ENCODE assay signal across 8 cellular contexts in genomic region chr1:235831148-235831547, GRCh38. TPM values are rescaled to one million over a fixed set of nuclear protein-coding genes. Genes with fewer than 3 reads are reported as not detected.
DNase-seq lines count a peak whose midpoint lies in the region; ATAC-seq, FAIRE-seq and TF ChIP-seq lines count a peak whose summit lies in the region.

No MANE protein-coding gene starts in this region.

- POLR2A ChIA-PET in GM12878 (lab: Charles Lee), result interaction anchor here (1.0 to 2.3 kb wide), 4 partner anchors 11 to 144 kb away, joined by 3 to 10 read pairs (median 4); no protein-coding TSS in a partner anchor

- peak overlapping the region; percentile 4; the same call in 1 of the 2 replicates for H3K4me2 ChIP-seq in GM12878 (ENCODE audit: control insufficient read depth, insufficient read depth)

- in situ Hi-C loops in G401 (cut with HindIII; ENCODE audit: low sequenced_read_pairs), result no loop called here
- in situ Hi-C loops in GM12878 (cut with MboI), result no loop called here

- SMC1A ChIA-PET in GM12878 (lab: Charles Lee; ENCODE audit: uncharacterized antibody, unreplicated experiment), result interaction anchor here (0.7 to 7.1 kb wide), 10 partner anchors 11 to 316 kb away, joined by 3 to 74 read pairs (median 3); partner anchors contain the start of gene LYST

- no peak overlapping the region for H2AFZ ChIP-seq in GM12878 (ENCODE audit: control insufficient read depth, low read depth, low read length)

- intact Hi-C loops in GM12878 (cut with micrococcal nuclease; ENCODE audit: unreplicated experiment), result no loop called here

- no peaks in the 10 kb centered on the region for H3K36me3 ChIP-seq in GM12878 (ENCODE audit: control insufficient read depth in 2 of 2, insufficient read depth in 2 of 2, low read length in 1 of 2)

- RAD21 ChIA-PET in GM12878 (lab: Charles Lee; ENCODE audit: unreplicated experiment), result interaction anchor here (0.8 to 6.1 kb wide), 5 partner anchors 11 to 140 kb away, joined by 4 to 68 read pairs (median 4); no protein-coding TSS in a partner anchor

- no peaks in the 10 kb centered on the region; the same call in 1 of the 2 replicates for H3K79me2 ChIP-seq in GM12878 (ENCODE audit: control insufficient read depth, insufficient read depth, low read length)

- TF ChIP-seq POLR2A in GM12878 (IDR thresholded peaks at IDR 0.05; ENCODE audit: low read depth, low read length), result no peak

- H3K4me1 ChIP-seq in GM12878 (ENCODE audit: control insufficient read depth, insufficient read depth, low read length), result no peaks in the 10 kb centered on the region

- 11% methylated on average over 5 of the region's 5 CpGs for WGBS in GM12878 (ENCODE audit: insufficient coverage, insufficient replicate concordance, low lambda C conversion rate, missing lambda C conversion rate)

- TF ChIP-seq CTCF in GM20000 (IDR thresholded peaks at IDR 0.05; ENCODE audit: extremely low read depth, missing control alignments), result no peak
- no peak for TF ChIP-seq CTCF in GM12878 (IDR thresholded peaks at IDR 0.05 in 2 of 3, conservative IDR thresholded peaks at IDR 0.05 in 1 of 3; ENCODE audit: control insufficient read depth in 2 of 3, extremely low read depth in 1 of 3, insufficient read depth in 1 of 3, low read depth in 3 of 3, low read length in 3 of 3)

- no TSS peak for BruUV-seq in GM12878 (replicated peaks; lab: Mats Ljungman, UMichigan)

- no peaks in the 10 kb centered on the region for H3K27me3 ChIP-seq in GM12878 (replicated peaks in 1 of 2; ENCODE audit: control insufficient read depth in 2 of 2, insufficient read depth in 2 of 2, low read length in 1 of 2)

- peak; percentile 67 for ATAC-seq in HG03521 (IDR thresholded peaks at IDR 0.05; ENCODE audit: unreplicated experiment)
- peak; percentile 99 for ATAC-seq in GM12878
- no peak for ATAC-seq in GM19455 (IDR thresholded peaks at IDR 0.05; ENCODE audit: unreplicated experiment)

- H3K9ac ChIP-seq in GM12878 (ENCODE audit: control insufficient read depth, insufficient read depth, low read length), result no peak overlapping the region

- FAIRE-seq in GM12878 (lab: Jason Lieb, UNC) (no peak), urothelium cell line (lab: Jason Lieb, UNC) (no peak)

- peak; percentile 84 for DNase-seq in G401 (ENCODE audit: low spot score)
- DNase-seq in GM20000 (ENCODE audit: low spot score), result peak; percentile 34
- peak; percentile 35 for DNase-seq in GM12878 (ENCODE audit: low read depth, low spot score)
- peak in 2 of 3 donors; percentile 8 to 55 for DNase-seq in stimulated activated CD4-positive, alpha-beta T cell treated with anti-CD3 and anti-CD28 coated beads, TNF-alpha, amount 100 ng/mL, for 48 hours (ENCODE audit: low read depth in 3 of 3)
- DNase-seq in iPS-NIHi7 (ENCODE audit: extremely low spot score), result no peak
- DNase-seq in urothelium cell line (ENCODE audit: low spot score), result no peak

- no peak overlapping the region for H3K4me3 ChIP-seq in GM12878

- no peak overlapping the region for H3K27ac ChIP-seq in GM12878 (ENCODE audit: control insufficient read depth, insufficient read depth)

- no peaks in the 10 kb centered on the region for H4K20me1 ChIP-seq in GM12878 (ENCODE audit: control insufficient read depth, insufficient read depth)

- TF ChIP-seq EP300 in GM12878 (IDR thresholded peaks at IDR 0.05; ENCODE audit: borderline replicate concordance in 1 of 2, control insufficient read depth in 1 of 2, low read depth in 2 of 2, low read length in 2 of 2), result peak in 1 of 2 experiments; percentile 34; a peak in 1 of 4 replicates

- CTCF ChIA-PET in GM12878 (lab: Yijun Ruan, JAX), result interaction anchor here (0.5 to 9.9 kb wide), 5 partner anchors 13 to 294 kb away, joined by 4 to 129 read pairs (median 4); no protein-coding TSS in a partner anchor

- H3K9me3 ChIP-seq in GM12878 (replicated peaks; ENCODE audit: control insufficient read depth, insufficient read depth, low read length), result no peaks in the 10 kb centered on the region

- no peak for TF ChIP-seq RAD21 in GM12878 (IDR thresholded peaks at IDR 0.05; ENCODE audit: insufficient read depth, low read depth, low read length)

TF ChIP-seq in GM12878, 131 proteins besides CTCF, POLR2A, EP300 and RAD21 (continues in another document):
- TF ChIP-seq BCL11A (IDR thresholded peaks at IDR 0.05; ENCODE audit: low read depth, low read length) (peak; percentile 50), MTA2 (IDR thresholded peaks at IDR 0.05; ENCODE audit: low read depth) (peak; percentile 50; the same call in 1 of the 2 replicates), ZNF622 (IDR thresholded peaks at IDR 0.05) (no peak), CBX3 (IDR thresholded peaks at IDR 0.05; ENCODE audit: borderline replicate concordance, low read depth) (no peak), SP1 (IDR thresholded peaks at IDR 0.05; ENCODE audit: low read depth, low read length) (peak; percentile 83), SUZ12 (IDR thresholded peaks at IDR 0.05; ENCODE audit: unreplicated experiment) (no peak), IKZF2 (IDR thresholded peaks at IDR 0.05) (peak; percentile 61 to 73; a peak in 3 of 4 replicates), RAD51 (IDR thresholded peaks at IDR 0.05) (no peak), ZNF687 (IDR thresholded peaks at IDR 0.05) (0 out of 2 replicates have a peak, but pooled peaks have one; percentile 17), ZNF274 (IDR thresholded peaks at IDR 0.05; ENCODE audit: insufficient read depth, insufficient read length) (no peak), IKZF1 (conservative IDR thresholded peaks at IDR 0.05) (peak; percentile 68), NR2F1 (conservative IDR thresholded peaks at IDR 0.05) (peak; percentile 86), SIX5 (IDR thresholded peaks at IDR 0.05; ENCODE audit: low read depth, low read length, severe bottlenecking) (no peak), CBFB (IDR thresholded peaks at IDR 0.05; ENCODE audit: low read depth) (0 out of 2 replicates have a peak, but pooled peaks have one; percentile 39), CREM (IDR thresholded peaks at IDR 0.05; ENCODE audit: low read depth) (peak; percentile 32; the same call in 1 of the 2 replicates), SPI1 (IDR thresholded peaks at IDR 0.05; ENCODE audit: borderline replicate concordance, insufficient read depth, low read depth, low read length) (peak; percentile 86; the same call in 1 of the 2 replicates), DPF2 (IDR thresholded peaks at IDR 0.05) (peak; percentile 58), IRF4 (IDR thresholded peaks at IDR 0.05; ENCODE audit: low read depth, low read length) (peak; percentile 55; the same call in 1 of the 2 replicates), ASH2L (IDR thresholded peaks at IDR 0.05; ENCODE audit: borderline replicate concordance, low read depth) (no peak)

RNA-seq across cellular contexts. Expression of gene LYST, which starts 35.6 kb away (rescaled TPM):
- total RNA-seq in G401 (2014; rRNA removed; shearing (Covaris generic)), result 0.58 and 0.68 TPM in 2 replicates
- total RNA-seq in GM12878 (2013; cell fraction: nucleolus; rRNA removed), result 162 and 169 TPM in 2 replicates
- 8.8 and 9.7 TPM in 2 replicates for total RNA-seq in GM12878 (2014; rRNA removed)
- 6.5 and 7.9 TPM in 2 replicates for total RNA-seq in GM12878 (2014; rRNA removed; fragmentation: Illumina TruSeq; extraction: Trizol)
- total RNA-seq in GM12878 (2021), result 6.5 and 9.7 TPM in 2 replicates
- polyA plus RNA-seq in GM12878 (2011; ENCODE audit: low read depth), result 2.3 TPM
- 28.1 and 34.2 TPM in 2 replicates for polyA plus RNA-seq in GM12878 (2011; rRNA removed)
- polyA plus RNA-seq in GM12878 (2011; cell fraction: cytosol; rRNA removed), result 14.0 and 15.9 TPM in 2 replicates
- polyA plus RNA-seq in GM12878 (2011; cell fraction: nucleus; rRNA removed), result 30.5 and 30.7 TPM in 2 replicates
- 4.2 and 4.3 TPM in 2 replicates for polyA plus RNA-seq in GM12878 (2012)
- polyA plus RNA-seq in GM12878 (2014; fragmentation: Illumina TruSeq; extraction: Trizol), result 6.1 and 12.4 TPM in 2 replicates
- polyA plus RNA-seq in GM12878 (2014; fragmentation: Nextera tagmentation; extraction: Ambion mirVana), result 1 to 10 TPM; 3.7 to 5.2 TPM
- 4.1 and 4.8 TPM in 2 replicates for polyA plus RNA-seq in GM12878 (2014; rRNA removed)
- 1 to 10 TPM; 3.3 to 3.9 TPM for polyA plus RNA-seq in GM12878 (2016; fragmentation: Nextera tagmentation; extraction: Ambion mirVana)
- polyA minus RNA-seq in GM12878 (2011; rRNA and poly(A)+ RNA removed), result 91.2 and 123 TPM in 2 replicates
- 13.1 and 15.3 TPM in 2 replicates for polyA minus RNA-seq in GM12878 (2011; cell fraction: cytosol; rRNA and poly(A)+ RNA removed)
- polyA minus RNA-seq in GM12878 (2011; cell fraction: nucleus; rRNA and poly(A)+ RNA removed), result 94.7 and 122 TPM in 2 replicates

Comparison
In these comparisons a context has a peak if more than half of its experiments do, and no peak if none do; other contexts are left out.
1. DNase-seq: peak in G401 (single experiment), GM20000 (single experiment), GM12878 (single experiment) and stimulated activated CD4-positive, alpha-beta T cell treated with anti-CD3 and anti-CD28 coated beads, TNF-alpha, amount 100 ng/mL, for 48 hours (2 of 3); none in iPS-NIHi7 (single experiment) and urothelium cell line (single experiment).